Comparison of ENCODE assay signal across 4 cellular contexts in genomic region chr2:54853635-54854034, GRCh38.
"Had no signal": no experiment of that assay in that cellular context is flagged by ENCODE, and none has a peak within 500 bp of the region (broad histone marks: within the 10 kb centered on the region; RNA-seq: fewer than 3 reads in every experiment).

No MANE protein-coding gene starts in this region.

- DNase-seq: KBM-7 had no signal

- H3K4me3 ChIP-seq: K562 had no signal

- ATAC-seq: HepG2, K562 had no signal

- H3K27ac ChIP-seq: HL-60 had no signal
